Comparison of ENCODE assay signal across 24 cellular contexts in genomic region chrX:20177093-20177492, GRCh38. TPM values are rescaled to one million over a fixed set of nuclear protein-coding genes. Genes with fewer than 3 reads are reported as not detected.
A peak's percentile ranks its signal among the peaks of the same experiment; 100 is the strongest.
DNase-seq lines count a peak whose midpoint lies in the region; ATAC-seq, FAIRE-seq and TF ChIP-seq lines count a peak whose summit lies in the region.
"Had no signal": no experiment of that assay in that cellular context is flagged by ENCODE, and none has a peak within 500 bp of the region (broad histone marks: within the 10 kb centered on the region; RNA-seq: fewer than 3 reads in every experiment).

No MANE protein-coding gene starts in this region.

- H3K36me3 ChIP-seq in HEK293 (ENCODE audit: control insufficient read depth in 2 of 2, insufficient read depth in 1 of 2, low read length in 2 of 2) (peaks cover 33 to 47% of the 10 kb centered on the region in 2 experiments), pancreas (peaks cover 0 to 12% (median 0%) of the 10 kb centered on the region in 3 donors)

- no peak overlapping the region for H3K27ac ChIP-seq in HEK293 (ENCODE audit: extremely low read depth, low read depth, low read length)
- H3K27ac ChIP-seq in pancreas: no peak overlapping the region
- H3K27ac ChIP-seq: 22Rv1, A549, BLaER1 had no signal

- intact Hi-C loops in pancreas (cut with DNase I): no loop called here

- DNase-seq in DMS53 (lab: John Stamatoyannopoulos, UW): peak; percentile 5
- DNase-seq in DMS53 treated with DMSO at 0.1 percent for 48 hours (lab: John Stamatoyannopoulos, UW; ENCODE audit: unreplicated experiment): no peak
- DNase-seq in pancreas: no peak
- DNase-seq: AML-193; BE2C; C1 segment of cervical spinal cord; CD4-positive, alpha-beta memory T cell; CD4-positive, CD25-positive, alpha-beta regulatory T cell; CD8-positive, alpha-beta memory T cell; COR-L47; DMS 273 treated with DMSO at 0.1 percent for 48 hours; DMS153; DMS79; DND-41; EL; GDM1 had no signal

- TF ChIP-seq CTCF in HEK293 (tag by site-specific recombination; IDR thresholded peaks at IDR 0.05) (no peak), pancreas (IDR thresholded peaks at IDR 0.05) (no peak)

- peak; percentile 61 for FAIRE-seq in pancreas (lab: Jason Lieb, UNC)
- FAIRE-seq: GM12878, GM19239 had no signal

- CTCF ChIA-PET in HEK293 (lab: Yijun Ruan, JAX): interaction anchor here (0.7 to 1.2 kb wide), 3 partner anchors 19 to 24 kb away, joined by 3 to 6 read pairs (median 4); no protein-coding TSS in a partner anchor

- H3K27me3 ChIP-seq in pancreas: no peaks in the 10 kb centered on the region
- H3K27me3 ChIP-seq: BE2C, BLaER1 had no signal

- H3K9me3 ChIP-seq in HEK293 (ENCODE audit: control insufficient read depth, insufficient read depth, low read depth, low read length) (no peaks in the 10 kb centered on the region), pancreas (no peaks in the 10 kb centered on the region)
- H3K9me3 ChIP-seq: A549, BE2C, BLaER1 had no signal

- H3K4me1 ChIP-seq in HEK293 (ENCODE audit: control insufficient read depth, insufficient read depth, low read length) (no peaks in the 10 kb centered on the region), pancreas (no peaks in the 10 kb centered on the region)
- H3K4me1 ChIP-seq: A549, BE2C, BLaER1 had no signal

- no peak for ATAC-seq in pancreas
- no peak for ATAC-seq in GM19328 (IDR thresholded peaks at IDR 0.05; ENCODE audit: unreplicated experiment)
- no peak for ATAC-seq in GM21529 (IDR thresholded peaks at IDR 0.05; ENCODE audit: unreplicated experiment)
- ATAC-seq: A549, GM12878 had no signal

- H3K4me3 ChIP-seq in HEK293 (ENCODE audit: low read depth, low read length): no peak overlapping the region
- H3K4me3 ChIP-seq in pancreas: no peak overlapping the region
- H3K4me3 ChIP-seq: A549, BLaER1, GM12878 had no signal

- POLR2A ChIA-PET in HEK293 (lab: Yijun Ruan, JAX): no interaction called here

TF ChIP-seq in HEK293, 187 proteins besides CTCF, POLR2A, EP300 and RAD21:
- TF ChIP-seq ZNF529 (tag by site-specific recombination; IDR thresholded peaks at IDR 0.05; ENCODE audit: insufficient replicate concordance) (peak; percentile 94), ZSCAN23 (tag by site-specific recombination; IDR thresholded peaks at IDR 0.05) (no peak)

RNA-seq across cellular contexts. Expression of gene EIF1AX, which starts 35.5 kb away (rescaled TPM):
- total RNA-seq in pancreas: 10 to 100 TPM; 23.7 to 76.7 (median 62.2) TPM
- 10 to 100 TPM; 12.4 to 27.3 TPM for polyA plus RNA-seq in pancreas
